In the genomic region with DNA sequence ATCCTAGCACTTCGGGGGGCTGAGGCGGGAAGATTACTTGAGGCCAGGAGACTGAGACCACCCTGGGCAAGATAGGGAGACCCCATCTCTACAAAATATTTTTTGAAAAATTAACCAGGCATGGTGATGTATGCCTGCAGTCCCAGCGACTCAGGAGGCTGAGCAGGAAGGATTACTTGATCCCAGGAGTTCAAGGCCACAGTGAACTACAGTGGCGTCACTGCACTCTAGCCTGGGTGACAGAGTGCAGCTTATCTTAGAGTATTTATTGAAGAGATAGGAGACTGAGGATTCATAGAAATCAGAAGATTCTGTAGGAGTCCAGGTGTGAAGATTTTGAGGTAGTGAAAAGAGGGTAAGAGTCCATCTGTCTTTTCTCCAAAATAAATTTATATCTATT, we compare ENCODE assay signal across 1 cellular context.
TF ChIP-seq lines count a peak whose summit lies in the region.

No MANE protein-coding gene starts in this region.

TF ChIP-seq in HepG2, 621 proteins besides CTCF, POLR2A, EP300 and RAD21 (continued from another document):
- no peak for TF ChIP-seq SOX13 (IDR thresholded peaks at IDR 0.05)
- TF ChIP-seq SOX13 (CRISPR knock-in tag; conservative IDR thresholded peaks at IDR 0.05 in 1 of 2, IDR thresholded peaks at IDR 0.05 in 1 of 2), result peak in 1 of 2 experiments; percentile 44; a peak in 1 of 4 replicates
- no peak for TF ChIP-seq ZNF501 (CRISPR knock-in tag; IDR thresholded peaks at IDR 0.05)
- TF ChIP-seq, protein P1, sequence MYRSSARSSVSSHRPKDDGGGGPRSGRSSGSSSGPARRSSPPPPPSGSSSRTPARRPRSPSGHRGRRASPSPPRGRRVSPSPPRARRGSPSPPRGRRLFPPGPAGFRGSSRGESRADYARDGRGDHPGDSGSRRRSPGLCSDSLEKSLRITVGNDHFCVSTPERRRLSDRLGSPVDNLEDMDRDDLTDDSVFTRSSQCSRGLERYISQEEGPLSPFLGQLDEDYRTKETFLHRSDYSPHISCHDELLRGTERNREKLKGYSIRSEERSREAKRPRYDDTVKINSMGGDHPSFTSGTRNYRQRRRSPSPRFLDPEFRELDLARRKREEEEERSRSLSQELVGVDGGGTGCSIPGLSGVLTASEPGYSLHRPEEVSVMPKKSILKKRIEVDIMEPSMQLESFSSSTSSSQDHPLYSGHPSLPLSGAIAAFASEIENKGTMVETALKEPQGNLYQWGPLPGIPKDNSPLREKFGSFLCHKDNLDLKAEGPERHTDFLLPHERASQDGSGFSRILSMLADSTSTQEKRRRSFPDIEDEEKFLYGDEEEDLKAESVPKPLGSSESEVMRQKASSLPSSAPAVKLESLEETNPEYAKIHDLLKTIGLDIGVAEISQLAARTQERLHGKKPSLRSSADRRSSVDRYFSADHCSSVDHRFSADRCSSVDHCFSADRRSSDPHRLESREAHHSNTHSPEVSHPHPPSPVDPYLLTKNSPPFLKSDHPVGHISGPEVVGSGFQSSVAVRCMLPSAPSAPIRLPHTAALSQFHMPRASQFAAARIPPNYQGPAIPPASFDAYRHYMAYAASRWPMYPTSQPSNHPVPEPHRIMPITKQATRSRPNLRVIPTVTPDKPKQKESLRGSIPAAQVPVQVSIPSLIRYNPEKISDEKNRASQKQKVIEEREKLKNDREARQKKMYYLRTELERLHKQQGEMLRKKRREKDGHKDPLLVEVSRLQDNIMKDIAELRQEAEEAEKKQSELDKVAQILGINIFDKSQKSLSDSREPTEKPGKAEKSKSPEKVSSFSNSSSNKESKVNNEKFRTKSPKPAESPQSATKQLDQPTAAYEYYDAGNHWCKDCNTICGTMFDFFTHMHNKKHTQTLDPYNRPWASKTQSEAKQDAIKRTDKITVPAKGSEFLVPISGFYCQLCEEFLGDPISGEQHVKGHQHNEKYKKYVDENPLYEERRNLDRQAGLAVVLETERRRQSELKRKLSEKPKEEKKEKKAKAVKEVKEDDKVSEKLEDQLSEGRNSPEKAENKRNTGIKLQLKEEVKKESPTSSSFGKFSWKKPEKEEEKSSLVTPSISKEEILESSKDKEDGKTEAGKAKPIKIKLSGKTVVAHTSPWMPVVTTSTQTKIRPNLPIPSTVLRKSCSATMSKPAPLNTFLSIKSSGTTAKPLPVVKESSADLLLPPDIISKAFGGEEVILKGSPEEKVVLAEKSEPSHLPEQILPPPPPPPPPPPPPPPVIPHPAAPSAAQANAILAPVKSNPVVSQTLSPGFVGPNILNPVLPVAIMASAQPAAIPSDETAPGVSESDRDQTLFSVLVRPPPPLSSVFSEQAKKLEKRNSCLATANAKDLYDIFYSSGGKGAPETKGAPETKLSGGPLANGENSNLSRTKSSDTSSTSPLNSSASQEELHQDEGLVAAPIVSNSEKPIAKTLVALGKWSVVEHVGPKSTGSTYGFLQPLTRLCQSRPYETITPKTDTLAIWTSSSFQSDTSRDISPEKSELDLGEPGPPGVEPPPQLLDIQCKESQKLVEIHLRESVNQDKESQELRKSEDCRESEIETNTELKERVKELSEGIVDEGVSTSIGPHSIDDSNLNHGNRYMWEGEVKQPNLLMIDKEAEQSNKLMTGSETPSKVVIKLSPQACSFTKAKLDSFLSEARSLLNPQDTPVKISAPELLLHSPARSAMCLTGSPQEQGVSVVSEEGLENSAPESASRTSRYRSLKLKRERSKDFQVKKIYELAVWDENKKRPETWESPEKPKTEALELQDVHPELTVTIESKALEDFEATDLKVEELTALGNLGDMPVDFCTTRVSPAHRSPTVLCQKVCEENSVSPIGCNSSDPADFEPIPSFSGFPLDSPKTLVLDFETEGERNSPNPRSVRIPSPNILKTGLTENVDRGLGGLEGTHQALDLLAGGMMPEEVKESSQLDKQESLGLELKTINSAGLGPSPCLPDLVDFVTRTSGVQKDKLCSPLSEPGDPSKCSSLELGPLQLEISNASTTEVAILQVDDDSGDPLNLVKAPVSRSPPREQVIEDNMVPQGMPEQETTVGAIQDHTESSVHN (CRISPR knock-in tag; IDR thresholded peaks at IDR 0.05), result no peak
- no peak for TF ChIP-seq ZNF747 (CRISPR knock-in tag; IDR thresholded peaks at IDR 0.05; ENCODE audit: borderline replicate concordance)
- no peak for TF ChIP-seq ZNF546 (CRISPR knock-in tag; conservative IDR thresholded peaks at IDR 0.05)
- TF ChIP-seq NFYC (CRISPR knock-in tag; IDR thresholded peaks at IDR 0.05), result no peak
- TF ChIP-seq ZBTB7B (CRISPR knock-in tag; IDR thresholded peaks at IDR 0.05), result 0 out of 2 replicates have a peak, but pooled peaks have one; percentile 19
- TF ChIP-seq RARA (CRISPR knock-in tag; IDR thresholded peaks at IDR 0.05), result peak; percentile 98
- peak; percentile 36; the same call in 1 of the 2 replicates for TF ChIP-seq NCOA2 (CRISPR knock-in tag; IDR thresholded peaks at IDR 0.05)
- TF ChIP-seq BCL6 (CRISPR knock-in tag; IDR thresholded peaks at IDR 0.05), result peak; percentile 92
- TF ChIP-seq, protein P2, sequence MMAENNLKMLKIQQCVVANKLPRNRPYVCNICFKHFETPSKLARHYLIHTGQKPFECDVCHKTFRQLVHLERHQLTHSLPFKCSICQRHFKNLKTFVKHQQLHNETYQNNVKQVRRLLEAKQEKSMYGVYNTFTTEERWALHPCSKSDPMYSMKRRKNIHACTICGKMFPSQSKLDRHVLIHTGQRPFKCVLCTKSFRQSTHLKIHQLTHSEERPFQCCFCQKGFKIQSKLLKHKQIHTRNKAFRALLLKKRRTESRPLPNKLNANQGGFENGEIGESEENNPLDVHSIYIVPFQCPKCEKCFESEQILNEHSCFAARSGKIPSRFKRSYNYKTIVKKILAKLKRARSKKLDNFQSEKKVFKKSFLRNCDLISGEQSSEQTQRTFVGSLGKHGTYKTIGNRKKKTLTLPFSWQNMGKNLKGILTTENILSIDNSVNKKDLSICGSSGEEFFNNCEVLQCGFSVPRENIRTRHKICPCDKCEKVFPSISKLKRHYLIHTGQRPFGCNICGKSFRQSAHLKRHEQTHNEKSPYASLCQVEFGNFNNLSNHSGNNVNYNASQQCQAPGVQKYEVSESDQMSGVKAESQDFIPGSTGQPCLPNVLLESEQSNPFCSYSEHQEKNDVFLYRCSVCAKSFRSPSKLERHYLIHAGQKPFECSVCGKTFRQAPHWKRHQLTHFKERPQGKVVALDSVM (CRISPR knock-in tag; IDR thresholded peaks at IDR 0.05), result peak; percentile 67
- TF ChIP-seq MED1 (CRISPR knock-in tag; IDR thresholded peaks at IDR 0.05), result 0 out of 2 replicates have a peak, but pooled peaks have one; percentile 14
- peak; percentile 45; the same call in 1 of the 2 replicates for TF ChIP-seq SALL1 (CRISPR knock-in tag; IDR thresholded peaks at IDR 0.05)
- TF ChIP-seq ZNF121 (CRISPR knock-in tag; IDR thresholded peaks at IDR 0.05), result 0 out of 2 replicates have a peak, but pooled peaks have one; percentile 28
- TF ChIP-seq, protein P3, sequence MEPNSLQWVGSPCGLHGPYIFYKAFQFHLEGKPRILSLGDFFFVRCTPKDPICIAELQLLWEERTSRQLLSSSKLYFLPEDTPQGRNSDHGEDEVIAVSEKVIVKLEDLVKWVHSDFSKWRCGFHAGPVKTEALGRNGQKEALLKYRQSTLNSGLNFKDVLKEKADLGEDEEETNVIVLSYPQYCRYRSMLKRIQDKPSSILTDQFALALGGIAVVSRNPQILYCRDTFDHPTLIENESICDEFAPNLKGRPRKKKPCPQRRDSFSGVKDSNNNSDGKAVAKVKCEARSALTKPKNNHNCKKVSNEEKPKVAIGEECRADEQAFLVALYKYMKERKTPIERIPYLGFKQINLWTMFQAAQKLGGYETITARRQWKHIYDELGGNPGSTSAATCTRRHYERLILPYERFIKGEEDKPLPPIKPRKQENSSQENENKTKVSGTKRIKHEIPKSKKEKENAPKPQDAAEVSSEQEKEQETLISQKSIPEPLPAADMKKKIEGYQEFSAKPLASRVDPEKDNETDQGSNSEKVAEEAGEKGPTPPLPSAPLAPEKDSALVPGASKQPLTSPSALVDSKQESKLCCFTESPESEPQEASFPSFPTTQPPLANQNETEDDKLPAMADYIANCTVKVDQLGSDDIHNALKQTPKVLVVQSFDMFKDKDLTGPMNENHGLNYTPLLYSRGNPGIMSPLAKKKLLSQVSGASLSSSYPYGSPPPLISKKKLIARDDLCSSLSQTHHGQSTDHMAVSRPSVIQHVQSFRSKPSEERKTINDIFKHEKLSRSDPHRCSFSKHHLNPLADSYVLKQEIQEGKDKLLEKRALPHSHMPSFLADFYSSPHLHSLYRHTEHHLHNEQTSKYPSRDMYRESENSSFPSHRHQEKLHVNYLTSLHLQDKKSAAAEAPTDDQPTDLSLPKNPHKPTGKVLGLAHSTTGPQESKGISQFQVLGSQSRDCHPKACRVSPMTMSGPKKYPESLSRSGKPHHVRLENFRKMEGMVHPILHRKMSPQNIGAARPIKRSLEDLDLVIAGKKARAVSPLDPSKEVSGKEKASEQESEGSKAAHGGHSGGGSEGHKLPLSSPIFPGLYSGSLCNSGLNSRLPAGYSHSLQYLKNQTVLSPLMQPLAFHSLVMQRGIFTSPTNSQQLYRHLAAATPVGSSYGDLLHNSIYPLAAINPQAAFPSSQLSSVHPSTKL (CRISPR knock-in tag; IDR thresholded peaks at IDR 0.05), result peak; percentile 79
- peak; percentile 52; the same call in 1 of the 2 replicates for TF ChIP-seq FOSL2 (CRISPR knock-in tag; IDR thresholded peaks at IDR 0.05)
- TF ChIP-seq HMG20A (CRISPR knock-in tag; IDR thresholded peaks at IDR 0.05; ENCODE audit: borderline replicate concordance), result peak; percentile 32; the same call in 1 of the 2 replicates
- peak; percentile 60 for TF ChIP-seq GATAD2A (CRISPR knock-in tag; IDR thresholded peaks at IDR 0.05)
- TF ChIP-seq, protein P4, sequence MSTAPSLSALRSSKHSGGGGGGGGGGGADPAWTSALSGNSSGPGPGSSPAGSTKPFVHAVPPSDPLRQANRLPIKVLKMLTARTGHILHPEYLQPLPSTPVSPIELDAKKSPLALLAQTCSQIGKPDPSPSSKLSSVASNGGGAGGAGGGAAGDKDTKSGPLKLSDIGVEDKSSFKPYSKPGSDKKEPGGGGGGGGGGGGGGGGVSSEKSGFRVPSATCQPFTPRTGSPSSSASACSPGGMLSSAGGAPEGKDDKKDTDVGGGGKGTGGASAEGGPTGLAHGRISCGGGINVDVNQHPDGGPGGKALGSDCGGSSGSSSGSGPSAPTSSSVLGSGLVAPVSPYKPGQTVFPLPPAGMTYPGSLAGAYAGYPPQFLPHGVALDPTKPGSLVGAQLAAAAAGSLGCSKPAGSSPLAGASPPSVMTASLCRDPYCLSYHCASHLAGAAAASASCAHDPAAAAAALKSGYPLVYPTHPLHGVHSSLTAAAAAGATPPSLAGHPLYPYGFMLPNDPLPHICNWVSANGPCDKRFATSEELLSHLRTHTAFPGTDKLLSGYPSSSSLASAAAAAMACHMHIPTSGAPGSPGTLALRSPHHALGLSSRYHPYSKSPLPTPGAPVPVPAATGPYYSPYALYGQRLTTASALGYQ (CRISPR knock-in tag; IDR thresholded peaks at IDR 0.05), result no peak
- peak; percentile 85 for TF ChIP-seq HNF4A (CRISPR knock-in tag; IDR thresholded peaks at IDR 0.05)
- TF ChIP-seq NR2C2 (CRISPR knock-in tag; IDR thresholded peaks at IDR 0.05; ENCODE audit: borderline replicate concordance), result 0 out of 2 replicates have a peak, but pooled peaks have one; percentile 50
